ENCODE assay signal across 12 cellular contexts in genomic region chr11:66651011-66651410, GRCh38.
A peak's percentile ranks its signal among the peaks of the same experiment; 100 is the strongest.
DNase-seq lines count a peak whose midpoint lies in the region; ATAC-seq, FAIRE-seq and TF ChIP-seq lines count a peak whose summit lies in the region.
"Had no signal": no experiment of that assay in that cellular context is flagged by ENCODE, and none has a peak within 500 bp of the region (broad histone marks: within the 10 kb centered on the region; RNA-seq: fewer than 3 reads in every experiment).

No MANE protein-coding gene starts in this region.

- H4K20me1 ChIP-seq in DND-41 (ENCODE audit: insufficient read depth, low read length): peaks cover 71% of the 10 kb centered on the region

- no peak overlapping the region for H3K4me3 ChIP-seq in DND-41 (ENCODE audit: low read depth in 1 of 2, low read length in 2 of 2)
- H3K4me3 ChIP-seq: dorsolateral prefrontal cortex had no signal

- no peaks in the 10 kb centered on the region for H3K9me3 ChIP-seq in DND-41 (ENCODE audit: insufficient read depth, low read length, severe bottlenecking)

- H2AFZ ChIP-seq in DND-41 (ENCODE audit: low read depth, low read length): no peak overlapping the region

- DNase-seq in DND-41 (no peak), RCC 7860 (ENCODE audit: low spot score) (peak; percentile 37), fibroblast of peridontal ligament (ENCODE audit: extremely low read depth) (peak; percentile 25), COR-L47 (lab: John Stamatoyannopoulos, UW) (no peak), NCI-H1930 (lab: John Stamatoyannopoulos, UW) (no peak)
- DNase-seq: DMS79; dorsolateral prefrontal cortex; naive thymus-derived CD8-positive, alpha-beta T cell; NCI-H446 treated with DMSO at 0.1 percent for 48 hours; T1000 had no signal

- no peak for FAIRE-seq in RCC 7860 (lab: Jason Lieb, UNC)

- no peak overlapping the region for H3K9ac ChIP-seq in DND-41 (ENCODE audit: low read depth, low read length)

- H3K36me3 ChIP-seq in DND-41 (ENCODE audit: insufficient read depth, low read length): peaks cover 79% of the 10 kb centered on the region

- ATAC-seq in DND-41 (ENCODE audit: insufficient read depth, low read depth): peak; percentile 15; the same call in 1 of the 3 replicates
- no peak for ATAC-seq in HG03469 (IDR thresholded peaks at IDR 0.05; ENCODE audit: unreplicated experiment)
- ATAC-seq: naive thymus-derived CD8-positive, alpha-beta T cell; right cardiac atrium had no signal

- H3K27me3 ChIP-seq in DND-41 (ENCODE audit: insufficient read depth, low read length, poor library complexity): no peaks in the 10 kb centered on the region
- H3K27me3 ChIP-seq: dorsolateral prefrontal cortex had no signal

- no peak overlapping the region for H3K4me2 ChIP-seq in DND-41 (ENCODE audit: insufficient read depth, low read length)

- TF ChIP-seq CTCF in DND-41 (IDR thresholded peaks at IDR 0.05; ENCODE audit: borderline replicate concordance, extremely low read depth, low read length, poor library complexity, severe bottlenecking): no peak

- H3K4me1 ChIP-seq in DND-41 (ENCODE audit: insufficient read depth, low read length): no peaks in the 10 kb centered on the region

- no peak overlapping the region for H3K27ac ChIP-seq in DND-41 (ENCODE audit: low read length)
- H3K27ac ChIP-seq: dorsolateral prefrontal cortex had no signal

- H3K79me2 ChIP-seq in DND-41 (ENCODE audit: insufficient read depth, low read length): peaks cover 89% of the 10 kb centered on the region

Comparison
In these comparisons a context has a peak if more than half of its experiments do, and no peak if none do; other contexts are left out.
1. DNase-seq: peak in RCC 7860 (single experiment) and fibroblast of peridontal ligament (single experiment); none in DND-41 (single experiment), COR-L47 (single experiment) and NCI-H1930 (0 of 2).